10 cellular contexts compared by ENCODE assay signal in genomic region chr3:171183042-171183441, GRCh38.
DNase-seq lines count a peak whose midpoint lies in the region; ATAC-seq and TF ChIP-seq lines count a peak whose summit lies in the region.
"Had no signal": no experiment of that assay in that cellular context is flagged by ENCODE, and none has a peak within 500 bp of the region (broad histone marks: within the 10 kb centered on the region; RNA-seq: fewer than 3 reads in every experiment).

No MANE protein-coding gene starts in this region.

- peak; percentile 40 to 45 for DNase-seq in Caco-2
- DNase-seq in NCI-H460 (ENCODE audit: extremely low read depth, low read depth): peak; percentile 20
- no peak for DNase-seq in neural crest cell (ENCODE audit: low read depth, low spot score)
- no peak for DNase-seq in NK-92 treated with Interleukin-12 subunit alpha and Interleukin-12 subunit beta, amount 100 ng/mL, for 24 hours (lab: John Stamatoyannopoulos, UW)
- DNase-seq in activated CD8-positive, alpha-beta memory T cell treated with anti-CD3 and anti-CD28 coated beads, Interleukin-2, amount 50 U/mL, for 4 hours: no peak
- DNase-seq in AML-193 (lab: John Stamatoyannopoulos, UW): no peak
- DNase-seq: GOT3 had no signal

- no TSS peak for BruUV-seq in Caco-2 (replicated peaks; lab: Mats Ljungman, UMichigan)

- H3K4me1 ChIP-seq in Caco-2: peaks cover 34% of the 10 kb centered on the region

- no peaks in the 10 kb centered on the region for H3K9me3 ChIP-seq in Caco-2

- H3K4me1 Mint-ChIP-seq in Caco-2 (ENCODE audit: low read depth, unreplicated experiment) (peaks cover 19% of the 10 kb centered on the region), neural crest cell (peaks cover 13% of the 10 kb centered on the region)
- peaks cover 39% of the 10 kb centered on the region for H3K4me1 Mint-ChIP-seq in dendritic cell treated with granulocyte-macrophage colony-stimulating factor and Interleukin-4, amounts not matched to agents 40 ng/mL and 50 ng/mL, for 4 days (ENCODE audit: low read depth)

- H3K9me3 Mint-ChIP-seq in Caco-2 (ENCODE audit: unreplicated experiment) (no peaks in the 10 kb centered on the region), neural crest cell (no peaks in the 10 kb centered on the region)
- H3K9me3 Mint-ChIP-seq in dendritic cell treated with granulocyte-macrophage colony-stimulating factor and Interleukin-4, amounts not matched to agents 40 ng/mL and 50 ng/mL, for 4 days: no peaks in the 10 kb centered on the region
- H3K9me3 Mint-ChIP-seq: activated T-helper 2 cell treated with anti-CD3 and anti-CD28 coated beads, Interferon-gamma antibody, Interleukin-2, Interleukin-4, amounts not matched to agents 10 μg/mL and 5 μg/mL and 100 μg/mL, durations not matched to agents 14 hours and 24 hours and 36 hours had no signal

- H3K36me3 ChIP-seq in Caco-2 (ENCODE audit: control insufficient read depth, insufficient read depth, low read length): no peaks in the 10 kb centered on the region; the same call in 1 of the 2 replicates

- intact Hi-C loops in Caco-2 (cut with micrococcal nuclease; ENCODE audit: unreplicated experiment): loop anchor here (1.0 kb wide), 2 partner anchors 133 to 222 kb away; no protein-coding TSS in a partner anchor
- intact Hi-C loops in dendritic cell treated with granulocyte-macrophage colony-stimulating factor and Interleukin-4, amounts not matched to agents 40 ng/mL and 50 ng/mL, for 4 days (cut with micrococcal nuclease): loop anchor here (5.0 to 10.0 kb wide), 2 partner anchors 138 to 221 kb away; no protein-coding TSS in a partner anchor

- H3K27ac Mint-ChIP-seq in Caco-2 (ENCODE audit: unreplicated experiment) (peak overlapping the region; percentile 3), neural crest cell (ENCODE audit: unreplicated experiment) (no peak overlapping the region)
- H3K27ac Mint-ChIP-seq in dendritic cell treated with granulocyte-macrophage colony-stimulating factor and Interleukin-4, amounts not matched to agents 40 ng/mL and 50 ng/mL, for 4 days: peak overlapping the region; percentile 6
- H3K27ac Mint-ChIP-seq: activated T-helper 2 cell treated with anti-CD3 and anti-CD28 coated beads, Interferon-gamma antibody, Interleukin-2, Interleukin-4, amounts not matched to agents 10 μg/mL and 5 μg/mL and 100 μg/mL, durations not matched to agents 14 hours and 24 hours and 36 hours had no signal

- peaks cover 5% of the 10 kb centered on the region for H3K36me3 Mint-ChIP-seq in Caco-2 (ENCODE audit: insufficient read depth, unreplicated experiment)
- H3K36me3 Mint-ChIP-seq in dendritic cell treated with granulocyte-macrophage colony-stimulating factor and Interleukin-4, amounts not matched to agents 40 ng/mL and 50 ng/mL, for 4 days (ENCODE audit: low read depth): no peaks in the 10 kb centered on the region
- H3K36me3 Mint-ChIP-seq in neural crest cell (ENCODE audit: low read depth): no peaks in the 10 kb centered on the region

- CTCF ChIA-PET in Caco-2 (lab: Charles Lee): interaction anchor here (0.7 to 1.0 kb wide), 6 partner anchors 12 to 384 kb away, joined by 3 to 7 read pairs (median 4); no protein-coding TSS in a partner anchor

- no peak overlapping the region for H3K4me3 ChIP-seq in Caco-2 (ENCODE audit: low read depth, low read length)

- H3K27me3 Mint-ChIP-seq in Caco-2 (ENCODE audit: insufficient read depth, unreplicated experiment) (no peaks in the 10 kb centered on the region), neural crest cell (ENCODE audit: low read depth) (no peaks in the 10 kb centered on the region)
- H3K27me3 Mint-ChIP-seq in dendritic cell treated with granulocyte-macrophage colony-stimulating factor and Interleukin-4, amounts not matched to agents 40 ng/mL and 50 ng/mL, for 4 days: no peaks in the 10 kb centered on the region

- peak in 1 of 2 experiments; percentile 30 for TF ChIP-seq CTCF in Caco-2 (IDR thresholded peaks at IDR 0.05; ENCODE audit: insufficient read depth in 1 of 2, low read depth in 1 of 2, low read length in 1 of 2, severe bottlenecking in 1 of 2, unreplicated experiment in 1 of 2)
- peak; percentile 29 for TF ChIP-seq CTCF in neural crest cell (conservative IDR thresholded peaks at IDR 0.05)

- H3K4me3 Mint-ChIP-seq in Caco-2 (ENCODE audit: unreplicated experiment) (no peak overlapping the region), neural crest cell (no peak overlapping the region)
- H3K4me3 Mint-ChIP-seq in dendritic cell treated with granulocyte-macrophage colony-stimulating factor and Interleukin-4, amounts not matched to agents 40 ng/mL and 50 ng/mL, for 4 days: no peak overlapping the region

- H3K27me3 ChIP-seq in Caco-2 (replicated peaks; ENCODE audit: control insufficient read depth, insufficient read depth, low read length): no peaks in the 10 kb centered on the region

- ATAC-seq in HG03280 (IDR thresholded peaks at IDR 0.05; ENCODE audit: unreplicated experiment): no peak

- POLR2A ChIA-PET in Caco-2 (lab: Charles Lee): interaction anchor here (0.5 kb wide), 1 partner anchor 275 kb away, joined by 3 read pairs; the partner anchor contains the start of gene EIF5A2

Comparison
In these comparisons a context has a peak if more than half of its experiments do, and no peak if none do; other contexts are left out.
1. DNase-seq: peak in Caco-2 (2 of 2) and NCI-H460 (single experiment); none in neural crest cell (single experiment), NK-92 treated with Interleukin-12 subunit alpha and Interleukin-12 subunit beta, amount 100 ng/mL, for 24 hours (single experiment), activated CD8-positive, alpha-beta memory T cell treated with anti-CD3 and anti-CD28 coated beads, Interleukin-2, amount 50 U/mL, for 4 hours (single experiment) and AML-193 (0 of 2).